Comparison of ENCODE assay signal across 10 cellular contexts in the genomic region with DNA sequence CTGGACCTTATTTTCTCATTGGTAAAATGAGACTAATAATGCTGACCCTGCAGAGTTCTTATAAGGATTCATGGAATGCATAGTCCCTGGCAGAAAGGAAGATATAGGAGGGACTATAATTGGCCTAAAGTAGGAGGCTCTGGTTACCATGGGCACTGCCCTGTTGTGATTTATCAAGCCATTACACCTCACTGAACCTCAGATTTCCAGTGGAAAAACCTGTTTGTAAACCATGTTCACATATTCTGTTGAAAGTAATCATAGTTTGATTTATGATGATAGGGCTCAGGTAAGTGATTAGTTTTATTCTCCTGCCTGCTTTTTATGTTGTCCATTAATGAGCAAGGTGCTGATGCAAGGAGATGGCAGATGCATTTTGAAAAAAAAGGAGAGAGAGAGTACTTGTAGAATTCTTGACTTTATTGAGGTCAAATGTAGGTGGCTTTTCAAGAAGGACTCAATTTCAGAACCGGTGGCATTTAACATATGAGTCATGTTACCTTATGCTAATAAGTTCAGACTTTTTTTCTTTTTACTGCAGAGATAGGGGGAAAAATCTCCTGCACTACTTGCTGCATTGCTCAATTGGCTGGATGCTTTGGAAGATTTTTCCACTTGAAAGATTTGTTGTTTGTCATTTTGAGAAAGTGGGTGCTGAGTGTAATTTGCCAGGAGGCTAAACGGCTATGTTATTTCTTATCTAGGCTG. TPM values are rescaled to one million over a fixed set of nuclear protein-coding genes. Genes with fewer than 3 reads are reported as not detected.
DNase-seq lines count a peak whose midpoint lies in the region; ATAC-seq, FAIRE-seq and TF ChIP-seq lines count a peak whose summit lies in the region.
"Had no signal": no experiment of that assay in that cellular context is flagged by ENCODE, and none has a peak within 500 bp of the region (broad histone marks: within the 10 kb centered on the region; RNA-seq: fewer than 3 reads in every experiment).

No MANE protein-coding gene starts in this region.

- H3K27ac ChIP-seq in osteoblast (ENCODE audit: low read depth, low read length) (peak overlapping the region; percentile 32), A673 (ENCODE audit: low read depth, low read length, poor library complexity, severe bottlenecking) (no peak overlapping the region)
- H3K27ac ChIP-seq: 22Rv1 had no signal

- no peak for FAIRE-seq in bronchial epithelial cell (lab: Jason Lieb, UNC)

- no peaks in the 10 kb centered on the region for H4K20me1 ChIP-seq in osteoblast (ENCODE audit: insufficient read depth, low read length)

- H3K9me3 ChIP-seq in osteoblast (ENCODE audit: low read depth, low read length) (no peaks in the 10 kb centered on the region), A673 (ENCODE audit: low read depth, low read length, poor library complexity, severe bottlenecking) (no peaks in the 10 kb centered on the region)

- TF ChIP-seq CTCF in bronchial epithelial cell (IDR thresholded peaks at IDR 0.05; ENCODE audit: insufficient read depth, low read length, severe bottlenecking) (no peak), osteoblast (IDR thresholded peaks at IDR 0.05; ENCODE audit: extremely low read depth, low read depth, low read length) (no peak), A673 (conservative IDR thresholded peaks at IDR 0.05; ENCODE audit: low read depth, low read length) (no peak)

- H3K4me1 ChIP-seq in osteoblast (ENCODE audit: insufficient read depth, low read length): peaks cover 41% of the 10 kb centered on the region
- H3K4me1 ChIP-seq in A673 (ENCODE audit: insufficient read depth, low read length, poor library complexity, severe bottlenecking): peaks cover 14% of the 10 kb centered on the region

- BruUV-seq in A673 (replicated peaks; lab: Mats Ljungman, UMichigan): no TSS peak

- H3K4me2 ChIP-seq in osteoblast (ENCODE audit: insufficient read depth, low read length): no peak overlapping the region

- CTCF ChIA-PET in A673 (lab: Charles Lee): no interaction called here

- H3K36me3 ChIP-seq in bronchial epithelial cell (ENCODE audit: control insufficient read depth, insufficient read depth, low read length) (no peaks in the 10 kb centered on the region), osteoblast (ENCODE audit: insufficient read depth, low read length) (no peaks in the 10 kb centered on the region), A673 (ENCODE audit: insufficient read depth, low read length, poor library complexity, severe bottlenecking) (no peaks in the 10 kb centered on the region)

- no peak for ATAC-seq in GM19455 (IDR thresholded peaks at IDR 0.05; ENCODE audit: unreplicated experiment)
- ATAC-seq in HG02642 (IDR thresholded peaks at IDR 0.05; ENCODE audit: poor library complexity, unreplicated experiment): no peak

- H3K4me3 ChIP-seq in bronchial epithelial cell (ENCODE audit: low read depth, low read length) (no peak overlapping the region), osteoblast (ENCODE audit: insufficient read depth, low read length) (no peak overlapping the region), A673 (ENCODE audit: low read depth, low read length, poor library complexity, severe bottlenecking) (no peak overlapping the region)

- intact Hi-C loops in A673 (cut with micrococcal nuclease; ENCODE audit: unreplicated experiment): no loop called here

- peaks cover 83% of the 10 kb centered on the region for H3K79me2 ChIP-seq in osteoblast (ENCODE audit: insufficient read depth, low read length)

- DNase-seq in DMS53 (lab: John Stamatoyannopoulos, UW) (peak; percentile 57), DMS53 treated with DMSO at 0.1 percent for 48 hours (lab: John Stamatoyannopoulos, UW; ENCODE audit: unreplicated experiment) (no peak), M059J (ENCODE audit: low read depth) (peak; percentile 91), bronchial epithelial cell (ENCODE audit: low read depth) (peak; percentile 76), osteoblast (ENCODE audit: insufficient read length, low spot score, missing footprints) (no peak), A673 (ENCODE audit: low spot score) (no peak)
- DNase-seq: activated gamma-delta T cell had no signal

- POLR2A ChIA-PET in A673 (lab: Charles Lee; ENCODE audit: low non-redundant PET): no interaction called here

- H3K27me3 ChIP-seq in bronchial epithelial cell (ENCODE audit: control insufficient read depth, insufficient read depth, low read length) (no peaks in the 10 kb centered on the region), osteoblast (ENCODE audit: insufficient read depth, low read length) (no peaks in the 10 kb centered on the region), A673 (replicated peaks; ENCODE audit: insufficient read depth, low read depth, low read length, poor library complexity) (no peaks in the 10 kb centered on the region)

- no peak overlapping the region for H2AFZ ChIP-seq in osteoblast (ENCODE audit: low read length)

RNA-seq across cellular contexts. Expression of a gene that starts 14.6 kb away (rescaled TPM):
- total RNA-seq in M059J (2014; rRNA removed; shearing (Covaris generic)): 50.5 and 86.0 TPM in 2 replicates
- total RNA-seq in bronchial epithelial cell (23.6 and 28.4 TPM in 2 replicates), osteoblast (72.7 and 84.0 TPM in 2 replicates), A673 (2021) (40.5 and 44.6 TPM in 2 replicates)

RNA-seq across cellular contexts. Expression of a gene that starts 37.2 kb away (rescaled TPM):
- total RNA-seq in M059J (2014; rRNA removed; shearing (Covaris generic)): 67.4 and 71.3 TPM in 2 replicates
- total RNA-seq in bronchial epithelial cell (19.7 and 20.4 TPM in 2 replicates), osteoblast (47.0 and 52.5 TPM in 2 replicates), A673 (2021) (49.7 and 75.2 TPM in 2 replicates)

Comparison
In these comparisons a context has a peak if more than half of its experiments do, and no peak if none do; other contexts are left out.
1. DNase-seq: peak in DMS53 (single experiment), M059J (single experiment) and bronchial epithelial cell (single experiment); none in DMS53 treated with DMSO at 0.1 percent for 48 hours (single experiment), osteoblast (single experiment) and A673 (single experiment).